8 cellular contexts compared by ENCODE assay signal in the genomic region with DNA sequence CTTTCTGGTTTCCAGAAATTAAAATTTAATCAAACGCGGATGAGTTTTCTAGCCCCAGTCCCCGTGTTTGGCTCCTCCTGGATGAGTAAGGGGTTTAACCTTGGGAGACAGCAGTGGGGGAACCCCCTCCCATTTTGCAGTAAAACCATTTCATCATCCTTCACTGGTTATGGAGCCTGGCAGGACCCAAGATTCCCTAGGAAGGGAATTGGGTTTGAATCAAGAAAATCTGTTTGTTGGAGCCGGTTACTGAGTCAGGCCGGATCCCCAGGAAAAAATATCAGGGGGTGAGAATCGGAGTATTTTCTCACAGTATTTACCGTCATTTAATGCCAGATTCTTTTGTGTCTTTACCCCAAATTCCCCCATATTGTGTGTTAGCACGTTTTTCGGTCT. TPM values are rescaled to one million over a fixed set of nuclear protein-coding genes. Genes with fewer than 3 reads are reported as not detected.
DNase-seq lines count a peak whose midpoint lies in the region; ATAC-seq, FAIRE-seq and TF ChIP-seq lines count a peak whose summit lies in the region.

No MANE protein-coding gene starts in this region.

- H3K9me3 ChIP-seq in A549 (no peaks in the 10 kb centered on the region), mononuclear cell (ENCODE audit: low read depth, low read length) (no peaks in the 10 kb centered on the region)

- TF ChIP-seq EP300 in A549 (IDR thresholded peaks at IDR 0.05): no peak

- H3K9me3 Mint-ChIP-seq in HFFc6 (no peaks in the 10 kb centered on the region), MCF 10A (ENCODE audit: unreplicated experiment) (no peaks in the 10 kb centered on the region)

- no TSS peak for BruUV-seq in MCF 10A (replicated peaks; lab: Mats Ljungman, UMichigan)

- TF ChIP-seq POLR2A in A549 (IDR thresholded peaks at IDR 0.05; ENCODE audit: low read length): no peak

- TF ChIP-seq CTCF in A549 (IDR thresholded peaks at IDR 0.05) (no peak), HFFc6 (IDR thresholded peaks at IDR 0.05) (peak; percentile 29; the same call in 1 of the 2 replicates), MCF 10A (IDR thresholded peaks at IDR 0.05; ENCODE audit: unreplicated experiment) (no peak), GM10266 (IDR thresholded peaks at IDR 0.05; ENCODE audit: control insufficient read depth, insufficient read depth, low read depth, missing control alignments) (no peak)

- H3K4me3 Mint-ChIP-seq in HFFc6: peak overlapping the region; percentile 96
- peak overlapping the region; percentile 95 for H3K4me3 Mint-ChIP-seq in MCF 10A (ENCODE audit: unreplicated experiment)

- POLR2A ChIA-PET in A549 (lab: Yijun Ruan, JAX) (no interaction called here), MCF 10A (lab: Yijun Ruan, JAX) (interaction anchor here (1.0 to 2.4 kb wide), 4 partner anchors 21 to 156 kb away, joined by 3 to 15 read pairs (median 6); a partner anchor contains a TSS)

- H3K36me3 Mint-ChIP-seq in HFFc6 (ENCODE audit: low read depth) (peaks cover 28% of the 10 kb centered on the region), MCF 10A (ENCODE audit: insufficient read depth, unreplicated experiment) (peaks cover 17% of the 10 kb centered on the region)

- H3K27me3 ChIP-seq in mononuclear cell (ENCODE audit: insufficient read depth, low read length): no peaks in the 10 kb centered on the region

- H3K27ac Mint-ChIP-seq in HFFc6 (peak overlapping the region; percentile 92), MCF 10A (ENCODE audit: low read depth, unreplicated experiment) (peak overlapping the region; percentile 93)

- H3K4me3 ChIP-seq in A549: peak overlapping the region; percentile 92
- H3K4me3 ChIP-seq in mononuclear cell (ENCODE audit: low read length): peak overlapping the region; percentile 97

- ATAC-seq in A549: no peak
- ATAC-seq in GM21515 (IDR thresholded peaks at IDR 0.05; ENCODE audit: unreplicated experiment): no peak

- no peak for FAIRE-seq in A549 (lab: Jason Lieb, UNC)

- H3K27me3 Mint-ChIP-seq in HFFc6 (ENCODE audit: insufficient read depth) (peaks cover 5% of the 10 kb centered on the region), MCF 10A (ENCODE audit: insufficient read depth, unreplicated experiment) (no peaks in the 10 kb centered on the region)

- peak overlapping the region; percentile 91 for H3K4me2 ChIP-seq in A549

- H3K4me1 ChIP-seq in A549 (peaks cover 30% of the 10 kb centered on the region), mononuclear cell (ENCODE audit: insufficient read depth, low read length) (peaks cover 57% of the 10 kb centered on the region)

- 0% methylated on average over 9 of the region's 9 CpGs for WGBS in A549 (ENCODE audit: missing lambda C conversion rate)

- DNase-seq in A549 (ENCODE audit: low read depth in 1 of 2, low spot score in 1 of 2) (no peak), HFFc6 (no peak), MCF 10A (ENCODE audit: unreplicated experiment) (no peak), mesenteric fat pad (ENCODE audit: low spot score) (no peak), COLO668 (lab: John Stamatoyannopoulos, UW; ENCODE audit: unreplicated experiment) (no peak), GM10266 (ENCODE audit: extremely low spot score) (no peak)

- CTCF ChIA-PET in A549 (lab: Yijun Ruan, JAX): no interaction called here
- CTCF ChIA-PET in MCF 10A (lab: Yijun Ruan, JAX): no interaction called here

- H3K27ac ChIP-seq in A549: peak overlapping the region; percentile 97 to 99

- intact Hi-C loops in MCF 10A (cut with micrococcal nuclease): loop anchor here (5.0 kb wide), 1 partner anchor 406 kb away; no protein-coding TSS in a partner anchor

- H3K4me1 Mint-ChIP-seq in HFFc6 (ENCODE audit: low read depth) (peaks cover 49% of the 10 kb centered on the region), MCF 10A (ENCODE audit: insufficient read depth, unreplicated experiment) (peaks cover 17% of the 10 kb centered on the region)

- TF ChIP-seq RAD21 in A549 (conservative IDR thresholded peaks at IDR 0.05 in 1 of 2, IDR thresholded peaks at IDR 0.05 in 1 of 2): no peak

TF ChIP-seq in A549, 52 proteins besides CTCF, POLR2A, EP300 and RAD21:
- TF ChIP-seq, protein P1, sequence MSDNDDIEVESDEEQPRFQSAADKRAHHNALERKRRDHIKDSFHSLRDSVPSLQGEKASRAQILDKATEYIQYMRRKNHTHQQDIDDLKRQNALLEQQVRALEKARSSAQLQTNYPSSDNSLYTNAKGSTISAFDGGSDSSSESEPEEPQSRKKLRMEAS (IDR thresholded peaks at IDR 0.05): no peak
- TF ChIP-seq, protein P2, sequence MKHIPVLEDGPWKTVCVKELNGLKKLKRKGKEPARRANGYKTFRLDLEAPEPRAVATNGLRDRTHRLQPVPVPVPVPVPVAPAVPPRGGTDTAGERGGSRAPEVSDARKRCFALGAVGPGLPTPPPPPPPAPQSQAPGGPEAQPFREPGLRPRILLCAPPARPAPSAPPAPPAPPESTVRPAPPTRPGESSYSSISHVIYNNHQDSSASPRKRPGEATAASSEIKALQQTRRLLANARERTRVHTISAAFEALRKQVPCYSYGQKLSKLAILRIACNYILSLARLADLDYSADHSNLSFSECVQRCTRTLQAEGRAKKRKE (CRISPR knock-in tag; IDR thresholded peaks at IDR 0.05; ENCODE audit: low read depth): no peak
- TF ChIP-seq NPAS2 (CRISPR knock-in tag; IDR thresholded peaks at IDR 0.05; ENCODE audit: borderline replicate concordance): no peak

RNA-seq across cellular contexts. Expression of a gene that starts 0.8 kb away (rescaled TPM):
- polyA plus RNA-seq in A549 (2011; rRNA removed): 163 and 174 TPM in 2 replicates
- polyA plus RNA-seq in A549 (2012; cell fraction: cytosol; rRNA removed): 87.0 and 89.3 TPM in 2 replicates
- 30.0 and 36.8 TPM in 2 replicates for polyA plus RNA-seq in A549 (2012; cell fraction: nucleus; rRNA removed)
- polyA plus RNA-seq in A549 (2017; fragmentation: RNase III; extraction: RNeasy Plus Mini Kit Qiagen cat#74134 plus additional on column Dnase treatment): 204 to 213 TPM (median 205 TPM) in 3 replicates
- 52.3 and 57.5 TPM in 2 replicates for polyA minus RNA-seq in A549 (2011; rRNA and poly(A)+ RNA removed)
- 100 to 1,000 TPM; 284 to 315 (median 301) TPM for total RNA-seq in HFFc6 (2021; fragmentation: NEBNext Ultra II Directional; extraction: Animal tissue kit (Norgen Biotek cat#: 25700))
- 235 and 250 TPM in 2 replicates for total RNA-seq in MCF 10A (2022)
- total RNA-seq in mononuclear cell: 107 TPM
- 182 TPM for total RNA-seq in mesenteric fat pad

RNA-seq across cellular contexts. Expression of a gene that starts 23.6 kb away (rescaled TPM):
- polyA plus RNA-seq in A549 (2011; rRNA removed): 72.7 and 73.1 TPM in 2 replicates
- polyA plus RNA-seq in A549 (2012; cell fraction: cytosol; rRNA removed): 51.2 and 67.5 TPM in 2 replicates
- polyA plus RNA-seq in A549 (2012; cell fraction: nucleus; rRNA removed): 436 and 472 TPM in 2 replicates
- polyA plus RNA-seq in A549 (2017; fragmentation: RNase III; extraction: RNeasy Plus Mini Kit Qiagen cat#74134 plus additional on column Dnase treatment): 35.1 to 45.4 TPM (median 37.1 TPM) in 3 replicates
- 28.0 and 32.2 TPM in 2 replicates for polyA minus RNA-seq in A549 (2011; rRNA and poly(A)+ RNA removed)
- 10 to 100 TPM; 14.4 to 22.4 (median 16.6) TPM for total RNA-seq in HFFc6 (2021; fragmentation: NEBNext Ultra II Directional; extraction: Animal tissue kit (Norgen Biotek cat#: 25700))
- 150 and 182 TPM in 2 replicates for total RNA-seq in MCF 10A (2022)
- total RNA-seq in mononuclear cell: 6.6 TPM
- total RNA-seq in mesenteric fat pad: 10.1 TPM
